Comparison of ENCODE assay signal across 18 cellular contexts in genomic region chr18:12848405-12848804, GRCh38. TPM values are rescaled to one million over a fixed set of nuclear protein-coding genes. Genes with fewer than 3 reads are reported as not detected.
DNase-seq lines count a peak whose midpoint lies in the region; ATAC-seq, FAIRE-seq and TF ChIP-seq lines count a peak whose summit lies in the region.
"Had no signal": no experiment of that assay in that cellular context is flagged by ENCODE, and none has a peak within 500 bp of the region (broad histone marks: within the 10 kb centered on the region; RNA-seq: fewer than 3 reads in every experiment).

No MANE protein-coding gene starts in this region.

- ATAC-seq in mucosa of descending colon: peak; percentile 56
- ATAC-seq in upper lobe of right lung: no peak
- no peak for ATAC-seq in HG02798 (IDR thresholded peaks at IDR 0.05; ENCODE audit: poor library complexity, unreplicated experiment)
- no peak for ATAC-seq in HG03571 (IDR thresholded peaks at IDR 0.05; ENCODE audit: unreplicated experiment)
- ATAC-seq in GM19023 (IDR thresholded peaks at IDR 0.05; ENCODE audit: unreplicated experiment): no peak
- ATAC-seq: CD8-positive, alpha-beta T cell had no signal

- no peak for DNase-seq in activated T-cell treated with anti-CD3 and anti-CD28 coated beads, Interleukin-2, amount 50 U/mL, for 24 hours
- DNase-seq in activated T-cell treated with anti-CD3 and anti-CD28 coated beads, Interleukin-2, amount 50 U/mL, for 1 hour: no peak
- no peak for DNase-seq in astrocyte (ENCODE audit: low read depth)
- no peak for DNase-seq in mucosa of descending colon
- DNase-seq in upper lobe of right lung: no peak
- DNase-seq: 8988T; Calu3; CD8-positive, alpha-beta T cell; DMS53; H9 had no signal

- H2AFZ ChIP-seq in astrocyte (ENCODE audit: low read depth, low read length): no peak overlapping the region

- peaks cover 65% of the 10 kb centered on the region for H3K36me3 Mint-ChIP-seq in activated T-cell treated with anti-CD3 and anti-CD28 coated beads, Interleukin-2, amount 50 U/mL, for 24 hours (ENCODE audit: low read depth)
- H3K36me3 Mint-ChIP-seq in astrocyte (ENCODE audit: low read depth, unreplicated experiment): peaks cover 3% of the 10 kb centered on the region

- no peaks in the 10 kb centered on the region for H3K9me3 Mint-ChIP-seq in activated T-cell treated with anti-CD3 and anti-CD28 coated beads, Interleukin-2, amount 50 U/mL, for 24 hours
- no peaks in the 10 kb centered on the region for H3K9me3 Mint-ChIP-seq in astrocyte (ENCODE audit: unreplicated experiment)
- H3K9me3 Mint-ChIP-seq: CD14-positive monocyte; CD8-positive, alpha-beta T cell; H9 had no signal

- H4K20me1 ChIP-seq in astrocyte (ENCODE audit: insufficient read depth, low read length): peaks cover 31% of the 10 kb centered on the region

- H3K9me3 ChIP-seq in astrocyte (ENCODE audit: insufficient read depth, low read depth, low read length) (no peaks in the 10 kb centered on the region), mucosa of descending colon (no peaks in the 10 kb centered on the region), upper lobe of right lung (no peaks in the 10 kb centered on the region)

- intact Hi-C loops in mucosa of descending colon (cut with DNase I, micrococcal nuclease): no loop called here
- intact Hi-C loops in upper lobe of right lung (cut with DNase I): no loop called here

- H3K4me1 Mint-ChIP-seq in activated T-cell treated with anti-CD3 and anti-CD28 coated beads, Interleukin-2, amount 50 U/mL, for 24 hours (ENCODE audit: low read depth): peaks cover 55% of the 10 kb centered on the region
- H3K4me1 Mint-ChIP-seq in astrocyte (ENCODE audit: low read depth, unreplicated experiment): peaks cover 6% of the 10 kb centered on the region

- H3K9ac ChIP-seq in astrocyte (ENCODE audit: low read length): no peak overlapping the region
- H3K9ac ChIP-seq: BLaER1 had no signal

- FAIRE-seq in astrocyte (lab: Jason Lieb, UNC): peak; percentile 76
- FAIRE-seq: GM12892, GM19239, H1 had no signal

- H3K4me1 ChIP-seq in astrocyte (ENCODE audit: insufficient read depth, low read length) (no peaks in the 10 kb centered on the region), mucosa of descending colon (ENCODE audit: low read depth) (no peaks in the 10 kb centered on the region), upper lobe of right lung (peaks cover 13% of the 10 kb centered on the region)

- peak overlapping the region; percentile 40 for H3K27ac Mint-ChIP-seq in activated T-cell treated with anti-CD3 and anti-CD28 coated beads, Interleukin-2, amount 50 U/mL, for 24 hours
- H3K27ac Mint-ChIP-seq in astrocyte (ENCODE audit: unreplicated experiment): no peak overlapping the region
- H3K27ac Mint-ChIP-seq: CD8-positive, alpha-beta T cell had no signal

- no peaks in the 10 kb centered on the region for H3K27me3 ChIP-seq in astrocyte (ENCODE audit: insufficient read depth, low read length)
- no peaks in the 10 kb centered on the region for H3K27me3 ChIP-seq in upper lobe of right lung
- H3K27me3 ChIP-seq: BLaER1 had no signal

- H3K36me3 ChIP-seq in astrocyte (ENCODE audit: insufficient read depth, low read length): no peaks in the 10 kb centered on the region
- H3K36me3 ChIP-seq in mucosa of descending colon (ENCODE audit: low read depth): no peaks in the 10 kb centered on the region
- H3K36me3 ChIP-seq in upper lobe of right lung: no peaks in the 10 kb centered on the region

- TF ChIP-seq CTCF in astrocyte (IDR thresholded peaks at IDR 0.05; ENCODE audit: insufficient read depth, low read depth, low read length) (no peak), mucosa of descending colon (IDR thresholded peaks at IDR 0.05) (no peak), upper lobe of right lung (IDR thresholded peaks at IDR 0.05) (no peak)

- H3K79me2 ChIP-seq in astrocyte (ENCODE audit: insufficient read depth, low read length): peaks cover 6% of the 10 kb centered on the region

- H3K27me3 Mint-ChIP-seq in activated T-cell treated with anti-CD3 and anti-CD28 coated beads, Interleukin-2, amount 50 U/mL, for 24 hours: no peaks in the 10 kb centered on the region
- no peaks in the 10 kb centered on the region for H3K27me3 Mint-ChIP-seq in astrocyte (ENCODE audit: low read depth, unreplicated experiment)

- H3K27ac ChIP-seq in astrocyte (ENCODE audit: low read depth, low read length): no peak overlapping the region
- H3K27ac ChIP-seq in upper lobe of right lung: peak overlapping the region; percentile 14
- H3K27ac ChIP-seq: BLaER1 had no signal

- H3K4me2 ChIP-seq in astrocyte (ENCODE audit: low read length): no peak overlapping the region
- H3K4me2 ChIP-seq: BLaER1 had no signal

- H3K4me3 ChIP-seq in astrocyte (ENCODE audit: insufficient read depth, low read depth, low read length) (no peak overlapping the region), mucosa of descending colon (no peak overlapping the region), upper lobe of right lung (no peak overlapping the region)
- H3K4me3 ChIP-seq: BLaER1 had no signal

- H3K4me3 Mint-ChIP-seq in activated T-cell treated with anti-CD3 and anti-CD28 coated beads, Interleukin-2, amount 50 U/mL, for 24 hours: no peak overlapping the region
- H3K4me3 Mint-ChIP-seq in astrocyte (ENCODE audit: unreplicated experiment): no peak overlapping the region
- H3K4me3 Mint-ChIP-seq: CD14-positive monocyte; CD8-positive, alpha-beta T cell; H9 had no signal

RNA-seq across cellular contexts. Expression of gene PTPN2, which starts 35.6 kb away (rescaled TPM):
- total RNA-seq in astrocyte (20.2 and 25.9 TPM in 2 replicates), mucosa of descending colon (10 to 100 TPM; 28.9 to 42.0 (median 38.4) TPM), upper lobe of right lung (53.9 TPM)
